Comparison of ENCODE assay signal across 8 cellular contexts in genomic region chr1:153535664-153536585, GRCh38. TPM values are rescaled to one million over a fixed set of nuclear protein-coding genes. Genes with fewer than 3 reads are reported as not detected.
DNase-seq lines count a peak whose midpoint lies in the region; ATAC-seq, FAIRE-seq and TF ChIP-seq lines count a peak whose summit lies in the region.

S100A6 (minus strand) TSS chr1:153535991; CDS start chr1:153535339, 652 bp downstream.

- H4K20me1 ChIP-seq in IMR-90 (ENCODE audit: insufficient read depth, low read length) = peaks cover 18% of the 10 kb centered on the region

- peak within 1 kb of the TSS; percentile 91 for H3K18ac ChIP-seq in IMR-90 (ENCODE audit: low read depth, low read length)

- peak within 1 kb of the TSS; percentile 97 for H3K9ac ChIP-seq in IMR-90 (ENCODE audit: low read depth, low read length)

- BruUV-seq in IMR-90 (replicated peaks; lab: Mats Ljungman, UMichigan) = no TSS peak

- FAIRE-seq in pancreas (lab: Jason Lieb, UNC) = no peak

- peaks cover 36% of the 10 kb centered on the region for H3K4me1 ChIP-seq in IMR-90 (ENCODE audit: control insufficient read depth, insufficient read depth, low read length)
- H3K4me1 ChIP-seq in pancreas = no peaks in the 10 kb centered on the region
- peaks cover 15% of the 10 kb centered on the region for H3K4me1 ChIP-seq in testis

- H3K27me3 ChIP-seq in IMR-90 (ENCODE audit: control insufficient read depth, insufficient read depth, low read length) (no peaks in the 10 kb centered on the region), pancreas (no peaks in the 10 kb centered on the region), testis (no peaks in the 10 kb centered on the region)

- H3K79me1 ChIP-seq in IMR-90 (ENCODE audit: low read depth in 1 of 2, low read length in 2 of 2) = peaks cover 5 to 67% of the 10 kb centered on the region in 2 experiments; a peak in 3 of 4 replicates

- peak; percentile 76 for ATAC-seq in IMR-90 (ENCODE audit: low read depth)
- ATAC-seq in Right ventricle myocardium inferior = peak; percentile 83
- peak; percentile 69 to 75 (median 72) for ATAC-seq in pancreas
- ATAC-seq in GM18498 (IDR thresholded peaks at IDR 0.05; ENCODE audit: unreplicated experiment) = no peak

- no peaks in the 10 kb centered on the region for H3K9me3 ChIP-seq in IMR-90 (ENCODE audit: control insufficient read depth, insufficient read depth, low read length)
- no peaks in the 10 kb centered on the region for H3K9me3 ChIP-seq in pancreas
- H3K9me3 ChIP-seq in testis = no peaks in the 10 kb centered on the region

- peaks cover 69% of the 10 kb centered on the region for H3K4me1 Mint-ChIP-seq in T-helper 1 cell treated with Interleukin-12 subunit alpha and Interleukin-12 subunit beta and Interleukin-4 antibody, amounts not matched to agents 30 μg/mL and 1 μg/mL, for 36 hours (ENCODE audit: low read depth)

- H3K4me2 ChIP-seq in IMR-90 (ENCODE audit: low read depth, low read length) = peak within 1 kb of the TSS; percentile 90

- peak within 1 kb of the TSS; percentile 98 for H3K4me3 Mint-ChIP-seq in T-helper 1 cell treated with Interleukin-12 subunit alpha and Interleukin-12 subunit beta and Interleukin-4 antibody, amounts not matched to agents 30 μg/mL and 1 μg/mL, for 36 hours

- WGBS in IMR-90 (ENCODE audit: extremely low coverage in 2 of 2, insufficient read length in 1 of 2), 2 experiments = 3% methylated on average over 26 of the region's 51 CpGs; no CpG with 5 or more reads in 1 of the 2 experiments
- 0 to 6% (median 1%) methylated on average over 38 to 51 of the region's 51 CpGs for WGBS in adipose tissue, 3 donors
- 7% methylated on average over 47 to 51 of the region's 51 CpGs for WGBS in pancreas, 2 donors
- WGBS in testis, 2 donors = 3 to 6% methylated on average over 29 to 47 of the region's 51 CpGs

- TF ChIP-seq POLR2A in IMR-90 (IDR thresholded peaks at IDR 0.05; ENCODE audit: low read depth, low read length) (peak; percentile 95), testis (IDR thresholded peaks at IDR 0.05) (peak; percentile 11)

- peak within 1 kb of the TSS; percentile 96 for H2BK5ac ChIP-seq in IMR-90 (ENCODE audit: low read depth, low read length, poor library complexity, severe bottlenecking)

- POLR2A ChIA-PET in IMR-90 (lab: Charles Lee; ENCODE audit: unreplicated experiment) = interaction anchor here (0.7 to 3.9 kb wide), 9 partner anchors 9 to 91 kb away, joined by 3 to 34 read pairs (median 6); partner anchors contain the start of genes S100A13, S100A2, S100A3 and S100A4

- H2BK20ac ChIP-seq in IMR-90 (ENCODE audit: low read depth, low read length) = peak within 1 kb of the TSS; percentile 82

- CTCF ChIA-PET in IMR-90 (lab: Yijun Ruan, JAX) = interaction anchor here (0.8 to 2.4 kb wide), 3 partner anchors 25 to 32 kb away, joined by 4 to 13 read pairs (median 5); no protein-coding TSS in a partner anchor

- TF ChIP-seq CTCF in IMR-90 (conservative IDR thresholded peaks at IDR 0.05; ENCODE audit: low read depth, low read length) (no peak), pancreas (IDR thresholded peaks at IDR 0.05) (no peak), testis (IDR thresholded peaks at IDR 0.05) (no peak)

- in situ Hi-C loops in IMR-90 (cut with MboI; ENCODE audit: low sequenced_read_pairs) = loop anchor here (25.0 kb wide), 1 partner anchor 426 kb away; the partner anchor contains the start of genes CREB3L4, CRTC2 and SLC39A1

- H2AK9ac ChIP-seq in IMR-90 (replicated peaks; ENCODE audit: low read depth, low read length, poor library complexity) = peak within 1 kb of the TSS; percentile 100

- DNase-seq in ELR (ENCODE audit: low read depth) (peak; percentile 98), IMR-90 (peak; percentile 89), Right ventricle myocardium inferior (ENCODE audit: missing footprints) (peak; percentile 94), pancreas (peak in 5 of 6 donors; percentile 61 to 74 (median 71)), testis (peak; percentile 72)

- H3K36me3 ChIP-seq in IMR-90 (ENCODE audit: control insufficient read depth, insufficient read depth, low read length) = peaks cover 11% of the 10 kb centered on the region
- no peaks in the 10 kb centered on the region for H3K36me3 ChIP-seq in pancreas
- H3K36me3 ChIP-seq in testis (ENCODE audit: low read depth, missing control alignments) = no peaks in the 10 kb centered on the region

- no peaks in the 10 kb centered on the region for H3K27me3 Mint-ChIP-seq in T-helper 1 cell treated with Interleukin-12 subunit alpha and Interleukin-12 subunit beta and Interleukin-4 antibody, amounts not matched to agents 30 μg/mL and 1 μg/mL, for 36 hours (ENCODE audit: low read depth)

- peak within 1 kb of the TSS; percentile 96 for H3K56ac ChIP-seq in IMR-90 (ENCODE audit: extremely low read depth, insufficient read depth, low read length)

- H3K27ac Mint-ChIP-seq in T-helper 1 cell treated with Interleukin-12 subunit alpha and Interleukin-12 subunit beta and Interleukin-4 antibody, amounts not matched to agents 30 μg/mL and 1 μg/mL, for 36 hours = peak within 1 kb of the TSS; percentile 98

- H2BK120ac ChIP-seq in IMR-90 (ENCODE audit: low read depth, low read length) = peak within 1 kb of the TSS; percentile 91

- peak within 1 kb of the TSS; percentile 96 for H2AFZ ChIP-seq in IMR-90 (replicated peaks; ENCODE audit: low read length, poor library complexity)

- H2BK15ac ChIP-seq in IMR-90 (ENCODE audit: low read depth, low read length) = peak within 1 kb of the TSS; percentile 69

- peak within 1 kb of the TSS; percentile 99 for H3K23ac ChIP-seq in IMR-90 (ENCODE audit: low read depth, low read length)

- peaks cover 39% of the 10 kb centered on the region for H3K36me3 Mint-ChIP-seq in T-helper 1 cell treated with Interleukin-12 subunit alpha and Interleukin-12 subunit beta and Interleukin-4 antibody, amounts not matched to agents 30 μg/mL and 1 μg/mL, for 36 hours (ENCODE audit: low read depth)

- H3K4me3 ChIP-seq in IMR-90 (ENCODE audit: insufficient read depth, low read depth, low read length) = peak within 1 kb of the TSS; percentile 82
- H3K4me3 ChIP-seq in pancreas = peak within 1 kb of the TSS; percentile 33 to 61 (median 44)
- H3K4me3 ChIP-seq in testis = peak within 1 kb of the TSS; percentile 70 to 79

- H2AK5ac ChIP-seq in IMR-90 (ENCODE audit: low read depth, low read length) = peak within 1 kb of the TSS; percentile 99

- H4K8ac ChIP-seq in IMR-90 (ENCODE audit: low read depth in 2 of 2, low read length in 2 of 2) = peak within 1 kb of the TSS; percentile 76 to 99

- TF ChIP-seq RAD21 in IMR-90 (IDR thresholded peaks at IDR 0.05; ENCODE audit: low read length) = no peak

- peak within 1 kb of the TSS; percentile 99 for H3K14ac ChIP-seq in IMR-90 (replicated peaks; ENCODE audit: low read depth, low read length)

- H3K27ac ChIP-seq in IMR-90 (ENCODE audit: insufficient read depth, low read length) = peak within 1 kb of the TSS; percentile 91
- peak within 1 kb of the TSS; percentile 52 for H3K27ac ChIP-seq in adipose tissue (ENCODE audit: low read depth, low read length)
- H3K27ac ChIP-seq in pancreas = peak within 1 kb of the TSS; percentile 76 to 90 (median 78)
- peak within 1 kb of the TSS; percentile 95 to 96 for H3K27ac ChIP-seq in testis

- H3K9me3 Mint-ChIP-seq in T-helper 1 cell treated with Interleukin-12 subunit alpha and Interleukin-12 subunit beta and Interleukin-4 antibody, amounts not matched to agents 30 μg/mL and 1 μg/mL, for 36 hours = no peaks in the 10 kb centered on the region

- peak within 1 kb of the TSS; percentile 99 for H3K4ac ChIP-seq in IMR-90 (ENCODE audit: low read depth, low read length)

- peaks cover 34% of the 10 kb centered on the region for H3K9me1 ChIP-seq in IMR-90 (ENCODE audit: insufficient read depth, low read length)

- dilution Hi-C loops in IMR-90 (cut with HindIII; ENCODE audit: low sequenced_read_pairs, unreplicated experiment) = no loop called here

- peak within 1 kb of the TSS; percentile 98 for H4K91ac ChIP-seq in IMR-90 (ENCODE audit: insufficient read depth, low read depth, low read length)

- intact Hi-C loops in IMR-90 (cut with micrococcal nuclease) (no loop called here), Right ventricle myocardium inferior (cut with DNase I) (no loop called here), pancreas (cut with DNase I) (no loop called here), testis (cut with DNase I; ENCODE audit: low total_unique reads) (no loop called here)

- H4K5ac ChIP-seq in IMR-90 (ENCODE audit: low read depth, low read length) = peak within 1 kb of the TSS; percentile 89

TF ChIP-seq in IMR-90, 13 proteins besides CTCF, POLR2A, EP300 and RAD21 (continues in another document):
- TF ChIP-seq USF2 (IDR thresholded peaks at IDR 0.05; ENCODE audit: low read depth, low read length) (peak; percentile 91), MAZ (IDR thresholded peaks at IDR 0.05; ENCODE audit: borderline replicate concordance, low read depth, low read length) (peak; percentile 82; the same call in 1 of the 2 replicates), CHD1 (IDR thresholded peaks at IDR 0.05; ENCODE audit: low read depth, low read length) (peak; percentile 34), FOS (IDR thresholded peaks at IDR 0.05; ENCODE audit: low read depth, low read length) (0 out of 2 replicates have a peak, but pooled peaks have one; percentile 6), MAFK (IDR thresholded peaks at IDR 0.05; ENCODE audit: low read depth, low read length) (no peak), SMC3 (IDR thresholded peaks at IDR 0.05; ENCODE audit: low read depth, low read length) (no peak; the same call in 1 of the 2 replicates), RFX5 (IDR thresholded peaks at IDR 0.05; ENCODE audit: low read depth, low read length) (no peak), BHLHE40 (IDR thresholded peaks at IDR 0.05; ENCODE audit: low read depth, low read length) (peak; percentile 84), NFE2L2 (IDR thresholded peaks at IDR 0.05; ENCODE audit: low read depth, low read length) (peak; percentile 15; the same call in 1 of the 2 replicates)

RNA-seq across cellular contexts. Expression of gene S100A6, which starts in this region (rescaled TPM):
- total RNA-seq in IMR-90 (2012; rRNA removed) = 373 and 555 TPM in 2 replicates
- polyA plus RNA-seq in IMR-90 (2012; rRNA removed) = 1,755 and 2,394 TPM in 2 replicates
- 755 and 1,450 TPM in 2 replicates for polyA plus RNA-seq in IMR-90 (2012; cell fraction: cytosol; rRNA removed)
- 227 and 313 TPM in 2 replicates for polyA plus RNA-seq in IMR-90 (2012; cell fraction: nucleus; rRNA removed; ENCODE audit: low replicate concordance)
- 1,000 to 10,000 TPM in 2 of 3 donors, 100 to 1,000 TPM in 1; 125 to 3,055 (median 1,599) TPM for polyA plus RNA-seq in adipose tissue
- 265 TPM for total RNA-seq in Right ventricle myocardium inferior
- 100 to 1,000 TPM in 2 of 6 donors, 10 to 100 TPM in 4; 21.4 to 264 (median 61.8) TPM for total RNA-seq in pancreas
- polyA plus RNA-seq in pancreas = 100 to 1,000 TPM; 304 to 495 TPM
- total RNA-seq in testis = 10 to 100 TPM; 30.9 to 57.4 TPM
- polyA plus RNA-seq in testis (ENCODE audit: insufficient read depth, low read depth, low replicate concordance) = 372 TPM
